Comparison of ENCODE assay signal across 18 cellular contexts in genomic region chr1:221072214-221072613, GRCh38.
"Had no signal": no experiment of that assay in that cellular context is flagged by ENCODE, and none has a peak within 500 bp of the region (broad histone marks: within the 10 kb centered on the region; RNA-seq: fewer than 3 reads in every experiment).

No MANE protein-coding gene starts in this region.

- H3K27ac ChIP-seq: esophagus squamous epithelium, neutrophil, psoas muscle, stomach, thoracic aorta, transverse colon had no signal

- H3K4me3 ChIP-seq: esophagus squamous epithelium, psoas muscle, spleen, stomach, thoracic aorta, transverse colon had no signal

- H3K4me3 Mint-ChIP-seq: effector memory CD8-positive, alpha-beta T cell; naive thymus-derived CD8-positive, alpha-beta T cell had no signal

- H3K27me3 Mint-ChIP-seq: effector memory CD8-positive, alpha-beta T cell had no signal

- H3K36me3 ChIP-seq: esophagus squamous epithelium, neutrophil, spleen, stomach, thoracic aorta, transverse colon had no signal

- H3K4me1 ChIP-seq: psoas muscle, stomach had no signal

- DNase-seq: effector memory CD8-positive, alpha-beta T cell; esophagus squamous epithelium; kidney; left colon; naive thymus-derived CD8-positive, alpha-beta T cell; psoas muscle; retina; spleen; stimulated activated CD4-positive, alpha-beta T cell treated with anti-CD3 and anti-CD28 coated beads, Interleukin-15, amount 100 ng/mL, for 24 hours; stimulated activated CD4-positive, alpha-beta T cell treated with anti-CD3 and anti-CD28 coated beads, Interleukin-1b, Interleukin-23, amount 100 ng/mL, for 48 hours; stimulated activated CD4-positive, alpha-beta T cell treated with anti-CD3 and anti-CD28 coated beads, Interleukin-4, amount 100 ng/mL, for 24 hours; stimulated activated naive CD4-positive, alpha-beta T cell; stomach; substantia nigra; transverse colon had no signal

- ATAC-seq: effector memory CD8-positive, alpha-beta T cell; left colon; naive thymus-derived CD8-positive, alpha-beta T cell; psoas muscle; sciatic nerve had no signal

- H3K27ac Mint-ChIP-seq: effector memory CD8-positive, alpha-beta T cell; naive thymus-derived CD8-positive, alpha-beta T cell had no signal

- H3K9me3 ChIP-seq: esophagus squamous epithelium, neutrophil, psoas muscle, spleen, stomach, thoracic aorta, transverse colon had no signal

- H3K27me3 ChIP-seq: esophagus squamous epithelium, neutrophil, spleen, stomach, transverse colon had no signal

- H3K36me3 Mint-ChIP-seq: naive thymus-derived CD8-positive, alpha-beta T cell had no signal

- H3K9me3 Mint-ChIP-seq: naive thymus-derived CD8-positive, alpha-beta T cell had no signal
